In the genomic region with DNA sequence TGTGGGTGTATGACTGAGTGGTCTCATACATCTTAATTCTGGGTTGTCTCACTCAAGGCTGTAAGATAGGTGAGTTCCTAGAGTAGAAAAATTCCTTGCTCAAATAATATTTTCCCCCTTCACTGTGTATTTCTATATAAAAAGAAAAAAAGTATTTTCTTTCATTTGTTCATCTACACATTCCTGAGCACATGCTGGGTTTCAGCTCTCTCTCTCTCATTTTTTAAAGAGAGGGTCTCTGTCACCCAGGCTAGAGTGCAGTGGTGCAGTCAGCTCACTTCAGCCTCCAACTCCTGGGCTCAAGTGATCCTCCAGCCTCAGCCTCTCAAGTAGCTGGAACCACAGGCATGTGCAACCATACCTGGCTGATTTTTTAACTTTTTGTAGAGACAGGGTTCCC, we compare ENCODE assay signal across 6 cellular contexts. TPM values are rescaled to one million over a fixed set of nuclear protein-coding genes. Genes with fewer than 3 reads are reported as not detected.
"Had no signal": no experiment of that assay in that cellular context is flagged by ENCODE, and none has a peak within 500 bp of the region (broad histone marks: within the 10 kb centered on the region; RNA-seq: fewer than 3 reads in every experiment).

No MANE protein-coding gene starts in this region.

- ATAC-seq: HepG2 had no signal

- DNase-seq: IMR-90, KBM-7, KG1 had no signal

- FAIRE-seq: HepG2, HTR-8/SVneo had no signal

RNA-seq across cellular contexts. Expression of a gene that starts 54.4 kb away (rescaled TPM):
- total RNA-seq: HT1080 had no signal
